24 cellular contexts compared by ENCODE assay signal in genomic region chr3:137097852-137098251, GRCh38.
"Had no signal": no experiment of that assay in that cellular context is flagged by ENCODE, and none has a peak within 500 bp of the region (broad histone marks: within the 10 kb centered on the region; RNA-seq: fewer than 3 reads in every experiment).

No MANE protein-coding gene starts in this region.

- H3K4me3 ChIP-seq: coronary artery, dorsolateral prefrontal cortex, gastroesophageal sphincter, heart left ventricle, left lung, lower lobe of right lung, mucosa of descending colon had no signal

- ATAC-seq: esophagus mucosa; foreskin keratinocyte; gastroesophageal sphincter; heart left ventricle; left cardiac atrium; left lung; left ventricle myocardium superior; lower lobe of right lung; mucosa of descending colon; naive thymus-derived CD8-positive, alpha-beta T cell had no signal

- FAIRE-seq: colon, frontal cortex, islet of Langerhans, keratinocyte had no signal

- DNase-seq: dermis blood vessel endothelial cell; dorsolateral prefrontal cortex; effector CD4-positive, alpha-beta T cell; effector memory CD4-positive, alpha-beta T cell; erythroblast; foreskin keratinocyte; heart left ventricle; hippocampal formation; left cardiac atrium; left lung; left ventricle myocardium superior; lower lobe of right lung; mesenchymal stem cell; mucosa of descending colon; naive B cell; naive thymus-derived CD8-positive, alpha-beta T cell had no signal

- H3K36me3 ChIP-seq: gastroesophageal sphincter, heart left ventricle, left lung, lower lobe of right lung had no signal

- H3K4me1 ChIP-seq: foreskin keratinocyte, gastroesophageal sphincter, heart left ventricle, left lung, lower lobe of right lung had no signal

- H3K9me3 ChIP-seq: left lung, lower lobe of right lung, mucosa of descending colon had no signal

- H3K27ac ChIP-seq: coronary artery, dorsolateral prefrontal cortex, epithelial cell of prostate, foreskin keratinocyte, gastroesophageal sphincter, heart left ventricle, left lung, lower lobe of right lung had no signal

- H3K27me3 ChIP-seq: foreskin keratinocyte, left lung had no signal
